ENCODE assay signal across 18 cellular contexts in genomic region chr11:12962306-12962705, GRCh38. TPM values are rescaled to one million over a fixed set of nuclear protein-coding genes. Genes with fewer than 3 reads are reported as not detected.
"Had no signal": no experiment of that assay in that cellular context is flagged by ENCODE, and none has a peak within 500 bp of the region (broad histone marks: within the 10 kb centered on the region; RNA-seq: fewer than 3 reads in every experiment).

No MANE protein-coding gene starts in this region.

- H3K36me3 ChIP-seq: neutrophil, spleen, tibial artery, upper lobe of left lung, vagina had no signal

- H3K4me3 ChIP-seq: hepatocyte, spleen, tibial artery, upper lobe of left lung, vagina had no signal

- H3K4me2 ChIP-seq: hepatocyte had no signal

- H3K4me1 ChIP-seq: foreskin keratinocyte, upper lobe of left lung, vagina had no signal

- H3K9me3 ChIP-seq: neutrophil, spleen, tibial artery, upper lobe of left lung, vagina had no signal

- H2AFZ ChIP-seq: hepatocyte had no signal

- H3K27me3 ChIP-seq: foreskin keratinocyte, hepatocyte, neutrophil, upper lobe of left lung, vagina had no signal

- ATAC-seq: foreskin keratinocyte; naive thymus-derived CD4-positive, alpha-beta T cell; sciatic nerve; stimulated activated memory B cell treated with anti-CD40 and anti-IgM and Interleukin-4, amounts not matched to agents 10 μg/mL and 1 μg/mL and 100 μg/mL, for 72 hours had no signal

- H3K27ac ChIP-seq: foreskin keratinocyte, hepatocyte, neutrophil, spleen, tibial artery, upper lobe of left lung, vagina had no signal

- DNase-seq: effector CD4-positive, alpha-beta T cell; endodermal cell; erythroblast; foreskin keratinocyte; mammary epithelial cell; naive thymus-derived CD4-positive, alpha-beta T cell; nephron progenitor cell; spleen; stimulated activated CD4-positive, alpha-beta T cell treated with anti-CD3 and anti-CD28 coated beads, Interleukin-15, amount 100 ng/mL, for 24 hours; stimulated activated CD4-positive, alpha-beta T cell treated with anti-CD3 and anti-CD28 coated beads, Interleukin-1b, Interleukin-23, amount 100 ng/mL, for 48 hours; stimulated activated CD4-positive, alpha-beta T cell treated with anti-CD3 and anti-CD28 coated beads, Interleukin-4, amount 100 ng/mL, for 24 hours; tibial artery; upper lobe of left lung had no signal

RNA-seq across cellular contexts. Expression of gene RASSF10, which starts 46.8 kb away (rescaled TPM):
- polyA plus RNA-seq: naive thymus-derived CD4-positive, alpha-beta T cell; spleen had no signal
